ENCODE assay signal across 26 cellular contexts in the genomic region with DNA sequence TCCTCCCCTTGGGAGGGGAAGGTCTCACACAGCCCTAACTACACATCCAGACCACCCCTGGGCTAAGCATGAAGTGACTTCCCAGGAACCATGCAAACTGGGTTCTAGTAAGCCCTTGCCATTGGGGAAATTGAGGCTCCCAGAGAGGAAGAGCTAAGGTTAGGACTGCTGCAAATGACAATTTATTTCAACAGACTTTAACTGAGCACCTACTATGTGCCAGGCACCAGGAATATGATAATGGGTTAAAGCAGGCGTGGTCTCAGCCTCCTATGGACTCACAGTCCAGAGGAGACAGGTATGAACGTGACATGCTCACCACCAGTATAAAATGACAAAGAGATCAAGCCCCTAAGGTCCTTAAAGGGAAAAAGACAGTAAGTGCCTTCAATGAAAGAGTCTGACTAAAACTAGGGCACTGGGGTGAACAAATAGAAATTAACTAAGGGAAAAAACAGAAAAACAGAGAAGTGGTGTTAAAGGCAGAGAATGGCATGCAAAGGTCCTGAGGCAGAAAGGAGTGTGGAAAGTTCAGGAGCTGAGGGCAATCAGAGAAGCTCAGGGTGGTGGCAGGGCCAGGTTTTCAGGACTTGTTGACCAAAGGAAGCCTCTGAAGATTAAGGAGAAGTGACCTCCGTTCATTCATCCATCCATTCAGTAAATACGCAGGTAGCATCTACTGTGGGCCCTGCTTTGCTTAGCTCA.
"Had no signal": no experiment of that assay in that cellular context is flagged by ENCODE, and none has a peak within 500 bp of the region (broad histone marks: within the 10 kb centered on the region; RNA-seq: fewer than 3 reads in every experiment).

No MANE protein-coding gene starts in this region.

- H3K27me3 ChIP-seq: neutrophil, pancreas, right atrium auricular region, spleen, stomach, thyroid gland, tibial nerve, upper lobe of left lung had no signal

- DNase-seq: naive B cell; naive thymus-derived CD8-positive, alpha-beta T cell; nephron progenitor cell; nucleus accumbens; pancreas; retina; spleen; stimulated activated CD4-positive, alpha-beta T cell treated with anti-CD3 and anti-CD28 coated beads, Interleukin-12 subunit alpha, Interleukin-12 subunit beta, amount 100 ng/mL, for 4 hours; stimulated activated CD4-positive, alpha-beta T cell treated with anti-CD3 and anti-CD28 coated beads, Interleukin-1b, Interleukin-23, amount 100 ng/mL, for 48 hours; stimulated activated CD4-positive, alpha-beta T cell treated with anti-CD3 and anti-CD28 coated beads, Interleukin-4, amount 100 ng/mL, for 1 hour; stimulated activated naive B cell treated with anti-CD40 and anti-IgM and Interleukin-4, amounts not matched to agents 10 μg/mL and 1 μg/mL and 100 μg/mL, for 72 hours; stimulated activated naive CD4-positive, alpha-beta T cell treated with Interleukin-2 at 50 U/mL for 16 hours; stomach; thyroid gland; trophoblast cell; upper lobe of left lung had no signal

- H3K4me2 ChIP-seq: smooth muscle cell had no signal

- H3K4me1 ChIP-seq: pancreas, prostate gland, right atrium auricular region, spleen, upper lobe of left lung had no signal

- ATAC-seq: naive thymus-derived CD8-positive, alpha-beta T cell; natural killer cell treated with Interleukin-12 subunit alpha and Interleukin-12 subunit beta and Interleukin-15 and Interleukin-18, amount 100 ng/mL, for 72 hours; pancreas; sciatic nerve; stimulated activated effector memory CD8-positive, alpha-beta T cell treated with anti-CD3 and anti-CD28 coated beads, Interleukin-12 subunit alpha, Interleukin-12 subunit beta, amount 100 ng/mL, for 72 hours; stimulated activated naive B cell treated with anti-CD40 and anti-IgM and Interleukin-4, amounts not matched to agents 10 μg/mL and 1 μg/mL and 100 μg/mL, for 72 hours had no signal

- H3K9me3 ChIP-seq: neutrophil, pancreas, prostate gland, right atrium auricular region, stomach, thoracic aorta, thyroid gland, upper lobe of left lung had no signal

- H3K27ac ChIP-seq: neutrophil, pancreas, prostate gland, right atrium auricular region, skin epidermis, spleen, stomach, thoracic aorta, thyroid gland, tibial nerve, upper lobe of left lung had no signal

- H3K36me3 ChIP-seq: neutrophil, pancreas, prostate gland, right atrium auricular region, spleen, stomach, thoracic aorta, thyroid gland, tibial nerve, upper lobe of left lung had no signal

- H3K4me3 ChIP-seq: pancreas, prostate gland, right atrium auricular region, skin epidermis, smooth muscle cell, spleen, stomach, thoracic aorta, thyroid gland, tibial nerve, upper lobe of left lung had no signal

- FAIRE-seq: pancreas had no signal
